21 cellular contexts compared by ENCODE assay signal in the genomic region with DNA sequence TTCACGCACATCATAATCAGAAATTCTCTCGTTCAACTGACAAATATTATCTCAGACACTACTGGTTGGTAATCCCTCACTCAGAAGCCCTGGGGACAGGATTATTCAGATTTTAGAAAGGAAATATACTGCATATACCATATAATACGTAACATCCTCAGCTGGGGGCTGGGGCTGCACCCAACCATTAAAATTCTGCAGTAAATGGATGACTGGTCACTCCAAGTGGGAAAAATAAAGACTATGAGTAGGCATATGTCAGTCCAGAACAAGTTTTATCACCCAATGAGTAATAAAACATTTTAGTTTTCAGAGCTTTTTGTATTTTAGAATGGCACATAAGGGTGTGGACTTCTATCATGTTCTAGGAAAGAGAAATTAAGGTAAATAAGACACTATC.
DNase-seq lines count a peak whose midpoint lies in the region; ATAC-seq, FAIRE-seq and TF ChIP-seq lines count a peak whose summit lies in the region.
"Had no signal": no experiment of that assay in that cellular context is flagged by ENCODE, and none has a peak within 500 bp of the region (broad histone marks: within the 10 kb centered on the region; RNA-seq: fewer than 3 reads in every experiment).

No MANE protein-coding gene starts in this region.

- H3K27ac Mint-ChIP-seq in activated T-cell treated with anti-CD3 and anti-CD28 coated beads, Interleukin-2, amount 50 U/mL, for 72 hours: peak overlapping the region; percentile 60
- H3K27ac Mint-ChIP-seq in WTC11: 0 out of 2 replicates have a peak overlapping the region, but pooled peaks have one; percentile 41
- H3K27ac Mint-ChIP-seq: H9 had no signal

- no peak overlapping the region for H3K4me3 Mint-ChIP-seq in activated T-cell treated with anti-CD3 and anti-CD28 coated beads, Interleukin-2, amount 50 U/mL, for 72 hours
- H3K4me3 Mint-ChIP-seq in WTC11: no peak overlapping the region
- H3K4me3 Mint-ChIP-seq: CD8-positive, alpha-beta memory T cell; H9; IgD-negative memory B cell had no signal

- POLR2A ChIA-PET in WTC11 (lab: Charles Lee): no interaction called here

- H3K36me3 Mint-ChIP-seq in activated T-cell treated with anti-CD3 and anti-CD28 coated beads, Interleukin-2, amount 50 U/mL, for 72 hours (ENCODE audit: insufficient read depth in 2 of 2): peaks cover 3 to 4% of the 10 kb centered on the region in 2 donors
- no peaks in the 10 kb centered on the region for H3K36me3 Mint-ChIP-seq in WTC11

- intact Hi-C loops in left colon (cut with DNase I, micrococcal nuclease): no loop called here

- H3K27me3 Mint-ChIP-seq in activated T-cell treated with anti-CD3 and anti-CD28 coated beads, Interleukin-2, amount 50 U/mL, for 72 hours (ENCODE audit: low read depth): peaks cover 6% of the 10 kb centered on the region
- no peaks in the 10 kb centered on the region for H3K27me3 Mint-ChIP-seq in WTC11 (ENCODE audit: low read depth)
- H3K27me3 Mint-ChIP-seq: CD8-positive, alpha-beta memory T cell had no signal

- no peak for DNase-seq in activated T-cell treated with anti-CD3 and anti-CD28 coated beads, Interleukin-2, amount 50 U/mL, for 72 hours
- DNase-seq in activated T-cell treated with anti-CD3 and anti-CD28 coated beads, Interleukin-2, amount 50 U/mL, for 1 hour: no peak
- DNase-seq in GM18507 (ENCODE audit: extremely low spot score, insufficient read length, low read depth): no peak
- no peak for DNase-seq in WTC11 (ENCODE audit: low spot score)
- DNase-seq in left colon: no peak
- DNase-seq in GM19240 (ENCODE audit: insufficient read length, low spot score): no peak
- no peak for DNase-seq in retina
- DNase-seq: CD8-positive, alpha-beta memory T cell; H9; Kasumi-1; MG63; NCI-H1048; NCI-H1436; NCI-H1930; NCI-H345; NCI-H524 treated with DMSO at 0.1 percent for 48 hours; Peyer's patch had no signal

- peaks cover 22% of the 10 kb centered on the region for H3K4me1 Mint-ChIP-seq in activated T-cell treated with anti-CD3 and anti-CD28 coated beads, Interleukin-2, amount 50 U/mL, for 72 hours (ENCODE audit: low read depth)
- H3K4me1 Mint-ChIP-seq in WTC11: peaks cover 28% of the 10 kb centered on the region

- no peak for ATAC-seq in activated T-cell treated with anti-CD3 and anti-CD28 coated beads, Interleukin-2, amount 50 U/mL, for 72 hours (replicated peaks in 1 of 2)
- ATAC-seq in WTC11 (no peak), left colon (peak; percentile 11), HG02588 (IDR thresholded peaks at IDR 0.05; ENCODE audit: unreplicated experiment) (no peak)

- FAIRE-seq in GM18507 (lab: Jason Lieb, UNC): peak; percentile 82
- FAIRE-seq: D721Med, GM12892 had no signal

- no peaks in the 10 kb centered on the region for H3K9me3 Mint-ChIP-seq in activated T-cell treated with anti-CD3 and anti-CD28 coated beads, Interleukin-2, amount 50 U/mL, for 72 hours
- no peaks in the 10 kb centered on the region for H3K9me3 Mint-ChIP-seq in WTC11
- H3K9me3 Mint-ChIP-seq: CD8-positive, alpha-beta memory T cell had no signal

- CTCF ChIA-PET in WTC11 (lab: Charles Lee): no interaction called here

- TF ChIP-seq CTCF in WTC11 (IDR thresholded peaks at IDR 0.05): no peak

TF ChIP-seq in WTC11, 78 proteins besides CTCF, POLR2A, EP300 and RAD21:
- TF ChIP-seq E2F5 (CRISPR knock-in tag; IDR thresholded peaks at IDR 0.05): no peak
- TF ChIP-seq ATF6 (CRISPR knock-in tag; IDR thresholded peaks at IDR 0.05): no peak
- no peak for TF ChIP-seq ZNF138 (CRISPR knock-in tag; conservative IDR thresholded peaks at IDR 0.05)
- TF ChIP-seq CBFB (CRISPR knock-in tag; IDR thresholded peaks at IDR 0.05; ENCODE audit: low read depth): no peak
- TF ChIP-seq ZNF219 (CRISPR knock-in tag; IDR thresholded peaks at IDR 0.05; ENCODE audit: borderline replicate concordance): no peak
- TF ChIP-seq NR3C1 (CRISPR knock-in tag; conservative IDR thresholded peaks at IDR 0.05; ENCODE audit: low read depth): no peak
- no peak for TF ChIP-seq ZNF232 (CRISPR knock-in tag; IDR thresholded peaks at IDR 0.05)
- no peak for TF ChIP-seq OVOL2 (CRISPR knock-in tag; IDR thresholded peaks at IDR 0.05; ENCODE audit: borderline replicate concordance)
- TF ChIP-seq ZBTB21 (CRISPR knock-in tag; IDR thresholded peaks at IDR 0.05; ENCODE audit: borderline replicate concordance): no peak
- TF ChIP-seq ZNF317 (CRISPR knock-in tag; IDR thresholded peaks at IDR 0.05; ENCODE audit: borderline replicate concordance, low read depth): no peak
- TF ChIP-seq MLX (CRISPR knock-in tag; IDR thresholded peaks at IDR 0.05): no peak
- TF ChIP-seq, protein P1, sequence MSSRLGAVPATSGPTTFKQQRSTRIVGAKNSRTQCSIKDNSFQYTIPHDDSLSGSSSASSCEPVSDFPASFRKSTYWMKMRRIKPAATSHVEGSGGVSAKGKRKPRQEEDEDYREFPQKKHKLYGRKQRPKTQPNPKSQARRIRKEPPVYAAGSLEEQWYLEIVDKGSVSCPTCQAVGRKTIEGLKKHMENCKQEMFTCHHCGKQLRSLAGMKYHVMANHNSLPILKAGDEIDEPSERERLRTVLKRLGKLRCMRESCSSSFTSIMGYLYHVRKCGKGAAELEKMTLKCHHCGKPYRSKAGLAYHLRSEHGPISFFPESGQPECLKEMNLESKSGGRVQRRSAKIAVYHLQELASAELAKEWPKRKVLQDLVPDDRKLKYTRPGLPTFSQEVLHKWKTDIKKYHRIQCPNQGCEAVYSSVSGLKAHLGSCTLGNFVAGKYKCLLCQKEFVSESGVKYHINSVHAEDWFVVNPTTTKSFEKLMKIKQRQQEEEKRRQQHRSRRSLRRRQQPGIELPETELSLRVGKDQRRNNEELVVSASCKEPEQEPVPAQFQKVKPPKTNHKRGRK (CRISPR knock-in tag; IDR thresholded peaks at IDR 0.05; ENCODE audit: borderline replicate concordance): no peak
